Comparison of ENCODE assay signal across 1 cellular context in genomic region chr5:137201876-137202275, GRCh38.
A peak's percentile ranks its signal among the peaks of the same experiment; 100 is the strongest.
TF ChIP-seq lines count a peak whose summit lies in the region.

No MANE protein-coding gene starts in this region.

TF ChIP-seq in HepG2, 621 proteins besides CTCF, POLR2A, EP300 and RAD21 (continued from another document):
- TF ChIP-seq ZFP62 (CRISPR knock-in tag; IDR thresholded peaks at IDR 0.05) (no peak), ZNF839 (CRISPR knock-in tag; IDR thresholded peaks at IDR 0.05; ENCODE audit: borderline replicate concordance) (no peak), KMT2B (CRISPR knock-in tag; IDR thresholded peaks at IDR 0.05) (no peak), JDP2 (CRISPR knock-in tag; IDR thresholded peaks at IDR 0.05; ENCODE audit: borderline replicate concordance) (no peak), MTF2 (CRISPR knock-in tag; IDR thresholded peaks at IDR 0.05; ENCODE audit: borderline replicate concordance) (no peak), CEBPB (IDR thresholded peaks at IDR 0.05; ENCODE audit: borderline replicate concordance, low read depth, low read length) (peak; percentile 42; the same call in 1 of the 2 replicates), NFATC3 (CRISPR knock-in tag; IDR thresholded peaks at IDR 0.05) (no peak)
